In the genomic region with DNA sequence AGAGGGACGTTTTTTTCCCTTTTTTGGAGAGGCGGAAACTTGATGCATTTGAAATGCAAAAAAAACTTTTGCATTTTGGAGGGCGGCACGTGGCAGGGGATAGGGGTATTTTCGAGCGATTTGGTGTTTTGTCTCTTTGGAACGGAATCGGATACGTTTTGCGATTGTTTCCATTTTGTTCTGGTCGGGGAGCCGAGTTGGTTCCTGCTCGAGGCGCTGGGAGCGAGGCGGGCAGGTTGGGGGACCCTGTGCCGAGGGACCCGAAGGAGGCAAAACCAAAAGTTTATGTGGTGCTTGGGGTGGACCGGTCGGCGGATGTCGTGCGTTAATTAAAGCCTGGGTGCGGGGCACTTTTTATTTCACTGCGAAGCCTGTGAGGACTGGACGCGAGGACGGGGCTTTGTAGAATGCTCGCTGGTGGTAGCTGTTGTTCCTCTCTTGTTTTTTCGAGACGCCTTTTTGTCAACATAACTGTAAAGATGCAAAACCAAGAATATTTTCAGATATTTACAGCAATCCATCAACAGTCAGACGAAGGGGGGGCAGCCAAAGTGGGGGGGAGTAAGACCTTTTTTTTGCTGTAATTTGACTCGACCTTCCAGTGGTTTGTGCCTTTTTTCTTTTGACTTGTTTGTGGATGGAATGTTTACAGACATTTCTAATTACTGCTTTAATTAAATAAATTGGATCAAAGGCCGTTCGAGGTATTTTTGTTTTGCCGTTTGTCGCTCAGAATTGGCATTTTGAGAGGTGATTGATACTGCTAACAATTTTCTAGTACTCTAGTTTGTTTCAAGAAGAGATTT, we compare ENCODE assay signal across 8 cellular contexts. TPM values are rescaled to one million over a fixed set of nuclear protein-coding genes. Genes with fewer than 3 reads are reported as not detected.
A peak's percentile ranks its signal among the peaks of the same experiment; 100 is the strongest.
DNase-seq lines count a peak whose midpoint lies in the region; ATAC-seq lines count a peak whose summit lies in the region.

No MANE protein-coding gene starts in this region.

- peak overlapping the region; percentile 96 for H3K27ac ChIP-seq in caudate nucleus (ENCODE audit: low read depth, low read length)

- peak; percentile 3 for ATAC-seq in GM19467 (IDR thresholded peaks at IDR 0.05; ENCODE audit: unreplicated experiment)

- peak; percentile 45 for DNase-seq in D341Med (ENCODE audit: low spot score)
- peak; percentile 25 for DNase-seq in Jurkat, Clone E6-1 (ENCODE audit: low read depth, low spot score)
- DNase-seq in UCSD-AML1 (lab: John Stamatoyannopoulos, UW; ENCODE audit: unreplicated experiment): peak; percentile 36
- peak in 41 of 61 donors; percentile 3 to 72 (median 28) for DNase-seq in caudate nucleus (lab: John Stamatoyannopoulos, UW)
- DNase-seq in kidney tubule cell (ENCODE audit: low spot score): peak; percentile 44
- DNase-seq in stimulated activated CD4-positive, alpha-beta T cell treated with anti-CD3 and anti-CD28 coated beads, Interleukin-2, amount 100 ng/mL, for 4 hours (ENCODE audit: low read depth): peak; percentile 13
- no peak for DNase-seq in cerebellar nuclear complex (lab: John Stamatoyannopoulos, UW)

- peak overlapping the region; percentile 88 for H3K4me3 ChIP-seq in Jurkat, Clone E6-1 (ENCODE audit: low read length)

RNA-seq across cellular contexts. Expression of a gene that starts 1.0 kb away (rescaled TPM):
- polyA plus RNA-seq in Jurkat, Clone E6-1 (2012; ENCODE audit: insufficient read depth, insufficient read length): 949 TPM

Comparison
In these comparisons a context has a peak if more than half of its experiments do, and no peak if none do; other contexts are left out.
1. DNase-seq: peak in D341Med (single experiment), Jurkat, Clone E6-1 (single experiment), UCSD-AML1 (single experiment), caudate nucleus (41 of 61), kidney tubule cell (single experiment) and stimulated activated CD4-positive, alpha-beta T cell treated with anti-CD3 and anti-CD28 coated beads, Interleukin-2, amount 100 ng/mL, for 4 hours (single experiment); none in cerebellar nuclear complex (0 of 2).